10 cellular contexts compared by ENCODE assay signal in genomic region chr1:10212476-10212875, GRCh38. TPM values are rescaled to one million over a fixed set of nuclear protein-coding genes. Genes with fewer than 3 reads are reported as not detected.
DNase-seq lines count a peak whose midpoint lies in the region; ATAC-seq and TF ChIP-seq lines count a peak whose summit lies in the region.
"Had no signal": no experiment of that assay in that cellular context is flagged by ENCODE, and none has a peak within 500 bp of the region (broad histone marks: within the 10 kb centered on the region; RNA-seq: fewer than 3 reads in every experiment).

No MANE protein-coding gene starts in this region.

- no peak overlapping the region for H3K9ac ChIP-seq in HUES48 (ENCODE audit: low read depth, low read length)
- H3K9ac ChIP-seq in duodenal mucosa (ENCODE audit: low read depth in 1 of 2, low read length in 2 of 2) = no peak overlapping the region

- H3K9me3 Mint-ChIP-seq in natural killer cell treated with Interleukin-12 subunit alpha and Interleukin-12 subunit beta and Interleukin-15 and Interleukin-18, amount 100 ng/mL, for 72 hours = no peaks in the 10 kb centered on the region

- H3K9me3 ChIP-seq in HUES48 (ENCODE audit: control insufficient read depth, insufficient read depth, low read length) (no peaks in the 10 kb centered on the region), duodenal mucosa (ENCODE audit: control insufficient read depth in 1 of 2, low read length in 2 of 2) (no peaks in the 10 kb centered on the region)

- H3K27ac ChIP-seq in 22Rv1 = peak overlapping the region; percentile 82
- H3K27ac ChIP-seq in HUES48 (ENCODE audit: low read depth, low read length) = no peak overlapping the region
- H3K27ac ChIP-seq in duodenal mucosa (ENCODE audit: low read depth, low read length) = no peak overlapping the region

- no peaks in the 10 kb centered on the region for H3K27me3 Mint-ChIP-seq in natural killer cell treated with Interleukin-12 subunit alpha and Interleukin-12 subunit beta and Interleukin-15 and Interleukin-18, amount 100 ng/mL, for 72 hours

- H3K4me3 ChIP-seq in HUES48 (ENCODE audit: low read depth, low read length) (peak overlapping the region; percentile 91), duodenal mucosa (ENCODE audit: low read depth in 1 of 2, low read length in 2 of 2) (peak overlapping the region; percentile 96 to 97)

- peaks cover 35 to 56% of the 10 kb centered on the region in 2 donors for H3K4me1 Mint-ChIP-seq in natural killer cell treated with Interleukin-12 subunit alpha and Interleukin-12 subunit beta and Interleukin-15 and Interleukin-18, amount 100 ng/mL, for 72 hours (ENCODE audit: low read depth in 2 of 2)

- no peaks in the 10 kb centered on the region for H3K36me3 ChIP-seq in HUES48 (ENCODE audit: control insufficient read depth, insufficient read depth, low read length)
- H3K36me3 ChIP-seq in duodenal mucosa (ENCODE audit: control insufficient read depth in 1 of 2, insufficient read depth in 2 of 2, low read length in 2 of 2) = no peaks in the 10 kb centered on the region

- TF ChIP-seq CTCF in 22Rv1 (IDR thresholded peaks at IDR 0.05) = no peak

- H3K27ac Mint-ChIP-seq in natural killer cell treated with Interleukin-12 subunit alpha and Interleukin-12 subunit beta and Interleukin-15 and Interleukin-18, amount 100 ng/mL, for 72 hours = peak overlapping the region; percentile 8 to 11

- no peaks in the 10 kb centered on the region for H3K27me3 ChIP-seq in HUES48 (ENCODE audit: control insufficient read depth, insufficient read depth, low read length)
- H3K27me3 ChIP-seq in duodenal mucosa (ENCODE audit: control insufficient read depth in 1 of 2, insufficient read depth in 2 of 2, low read length in 2 of 2) = no peaks in the 10 kb centered on the region

- H3K4me3 Mint-ChIP-seq in natural killer cell treated with Interleukin-12 subunit alpha and Interleukin-12 subunit beta and Interleukin-15 and Interleukin-18, amount 100 ng/mL, for 72 hours = peak overlapping the region; percentile 85

- no peak for DNase-seq in natural killer cell treated with Interleukin-12 subunit alpha and Interleukin-12 subunit beta and Interleukin-15 and Interleukin-18, amount 100 ng/mL, for 72 hours (ENCODE audit: low spot score)
- DNase-seq in NCI-H1417 treated with DMSO at 0.1 percent for 48 hours (lab: John Stamatoyannopoulos, UW) (no peak), NCI-H82 (lab: John Stamatoyannopoulos, UW) (no peak)
- DNase-seq in effector CD4-positive, alpha-beta T cell = no peak
- DNase-seq: stimulated activated CD4-positive, alpha-beta T cell treated with anti-CD3 and anti-CD28 coated beads, Interleukin-4, amount 100 ng/mL, for 24 hours; T1000 had no signal

- H3K36me3 Mint-ChIP-seq in natural killer cell treated with Interleukin-12 subunit alpha and Interleukin-12 subunit beta and Interleukin-15 and Interleukin-18, amount 100 ng/mL, for 72 hours = no peaks in the 10 kb centered on the region

- no peak for ATAC-seq in natural killer cell treated with Interleukin-12 subunit alpha and Interleukin-12 subunit beta and Interleukin-15 and Interleukin-18, amount 100 ng/mL, for 72 hours
- ATAC-seq in HG02852 (IDR thresholded peaks at IDR 0.05; ENCODE audit: unreplicated experiment) = no peak

- H3K4me1 ChIP-seq in HUES48 (ENCODE audit: control insufficient read depth, insufficient read depth, low read length) = peaks cover 14% of the 10 kb centered on the region
- H3K4me1 ChIP-seq in duodenal mucosa (ENCODE audit: control insufficient read depth in 1 of 2, insufficient read depth in 2 of 2, low read length in 2 of 2) = peaks cover 26 to 31% of the 10 kb centered on the region in 2 donors

RNA-seq across cellular contexts. Expression of gene KIF1B, which starts 2.1 kb away (rescaled TPM):
- total RNA-seq in natural killer cell treated with Interleukin-12 subunit alpha and Interleukin-12 subunit beta and Interleukin-15 and Interleukin-18, amount 100 ng/mL, for 72 hours = 10 to 100 TPM in 1 of 2 donors, 1 to 10 TPM in 1; 9.9 to 32.2 TPM
